Comparison of ENCODE assay signal across 8 cellular contexts in genomic region chr22:20523118-20523983, GRCh38. TPM values are rescaled to one million over a fixed set of nuclear protein-coding genes. Genes with fewer than 3 reads are reported as not detected.
A peak's percentile ranks its signal among the peaks of the same experiment; 100 is the strongest.
DNase-seq lines count a peak whose midpoint lies in the region; ATAC-seq, FAIRE-seq and TF ChIP-seq lines count a peak whose summit lies in the region.

No MANE protein-coding gene starts in this region.

- no peak for TF ChIP-seq EP300 in A549 (IDR thresholded peaks at IDR 0.05)

- H3K4me1 Mint-ChIP-seq in activated T-helper 17 cell treated with anti-CD3 and anti-CD28 coated beads, Interleukin-2, amount 50 U/mL, for 72 hours, result peaks cover 55% of the 10 kb centered on the region
- peaks cover 70 to 78% of the 10 kb centered on the region in 2 donors for H3K4me1 Mint-ChIP-seq in immature natural killer cell

- no peak overlapping the region for H3K4me3 ChIP-seq in A549

- no peak for TF ChIP-seq CTCF in A549 (IDR thresholded peaks at IDR 0.05)

- no peak for FAIRE-seq in A549 (lab: Jason Lieb, UNC)

- H3K36me3 Mint-ChIP-seq in activated T-helper 17 cell treated with anti-CD3 and anti-CD28 coated beads, Interleukin-2, amount 50 U/mL, for 72 hours (ENCODE audit: low read depth), result peaks cover 84% of the 10 kb centered on the region
- H3K36me3 Mint-ChIP-seq in immature natural killer cell, result peaks cover 5 to 24% (median 8%) of the 10 kb centered on the region in 3 donors

- no peaks in the 10 kb centered on the region for H3K9me3 Mint-ChIP-seq in activated T-helper 17 cell treated with anti-CD3 and anti-CD28 coated beads, Interleukin-2, amount 50 U/mL, for 72 hours
- no peaks in the 10 kb centered on the region for H3K9me3 Mint-ChIP-seq in immature natural killer cell

- H3K27ac Mint-ChIP-seq in activated T-helper 17 cell treated with anti-CD3 and anti-CD28 coated beads, Interleukin-2, amount 50 U/mL, for 72 hours, result peak overlapping the region; percentile 57
- H3K27ac Mint-ChIP-seq in immature natural killer cell, result peak overlapping the region; percentile 61 to 92 (median 86)

- peaks cover 62% of the 10 kb centered on the region for H3K4me1 ChIP-seq in A549

- no peak for DNase-seq in A549 (ENCODE audit: low read depth in 1 of 2, low spot score in 1 of 2)
- peak; percentile 55 for DNase-seq in HT1080 (ENCODE audit: low read depth)
- DNase-seq in immature natural killer cell, result no peak
- DNase-seq in SHP77 treated with DMSO at 0.1 percent for 48 hours (lab: John Stamatoyannopoulos, UW), result no peak
- DNase-seq in NCI-H1048 (lab: John Stamatoyannopoulos, UW), result no peak

- no peak for TF ChIP-seq RAD21 in A549 (conservative IDR thresholded peaks at IDR 0.05 in 1 of 2, IDR thresholded peaks at IDR 0.05 in 1 of 2)

- ATAC-seq in A549, result peak in 1 of 2 experiments; percentile 28; a peak in 2 of 6 replicates
- ATAC-seq in activated T-helper 17 cell treated with anti-CD3 and anti-CD28 coated beads, Interleukin-2, amount 50 U/mL, for 72 hours (replicated peaks), result peak; percentile 45
- no peak for ATAC-seq in GM19455 (IDR thresholded peaks at IDR 0.05; ENCODE audit: unreplicated experiment)
- ATAC-seq in GM19397 (IDR thresholded peaks at IDR 0.05; ENCODE audit: unreplicated experiment), result no peak

- peak overlapping the region; percentile 51 for H3K4me2 ChIP-seq in A549

- no peaks in the 10 kb centered on the region for H3K27me3 Mint-ChIP-seq in activated T-helper 17 cell treated with anti-CD3 and anti-CD28 coated beads, Interleukin-2, amount 50 U/mL, for 72 hours
- peaks cover 0 to 2% (median 1%) of the 10 kb centered on the region in 3 donors for H3K27me3 Mint-ChIP-seq in immature natural killer cell (ENCODE audit: low read depth in 3 of 3)

- no peak for TF ChIP-seq POLR2A in A549 (IDR thresholded peaks at IDR 0.05; ENCODE audit: low read length)

- H3K4me3 Mint-ChIP-seq in activated T-helper 17 cell treated with anti-CD3 and anti-CD28 coated beads, Interleukin-2, amount 50 U/mL, for 72 hours, result peak overlapping the region; percentile 59
- H3K4me3 Mint-ChIP-seq in immature natural killer cell, result peak overlapping the region in 4 of 5 donors; percentile 31 to 49 (median 34)

- H3K9me3 ChIP-seq in A549, result no peaks in the 10 kb centered on the region

- CTCF ChIA-PET in A549 (lab: Yijun Ruan, JAX), result interaction anchor here (1.2 to 2.3 kb wide), 3 partner anchors 10 to 41 kb away, joined by 3 to 9 read pairs (median 3); no protein-coding TSS in a partner anchor

- peak overlapping the region; percentile 57 to 78 for H3K27ac ChIP-seq in A549

- WGBS in A549 (ENCODE audit: missing lambda C conversion rate), result 52% methylated on average over 7 of the region's 7 CpGs

- POLR2A ChIA-PET in A549 (lab: Yijun Ruan, JAX), result interaction anchor here (1.1 kb wide), 1 partner anchor 9 kb away, joined by 3 read pairs; no protein-coding TSS in a partner anchor

TF ChIP-seq in A549, 52 proteins besides CTCF, POLR2A, EP300 and RAD21:
- TF ChIP-seq ZFP36 (IDR thresholded peaks at IDR 0.05; ENCODE audit: borderline replicate concordance, partially characterized antibody) (no peak), HES2 (IDR thresholded peaks at IDR 0.05) (no peak), TFCP2L1 (CRISPR knock-in tag; IDR thresholded peaks at IDR 0.05) (no peak), NFE2L2 (conservative IDR thresholded peaks at IDR 0.05; ENCODE audit: low read length) (no peak), MAX (IDR thresholded peaks at IDR 0.05) (no peak), RFX5 (IDR thresholded peaks at IDR 0.05) (no peak), HOXA7 (CRISPR knock-in tag; IDR thresholded peaks at IDR 0.05) (no peak), EHMT2 (IDR thresholded peaks at IDR 0.05; ENCODE audit: low read depth) (no peak), REST (IDR thresholded peaks at IDR 0.05) (no peak), GATA3 (IDR thresholded peaks at IDR 0.05; ENCODE audit: borderline replicate concordance) (no peak), KDM1A (IDR thresholded peaks at IDR 0.05; ENCODE audit: low read depth) (no peak), ZC3H11A (IDR thresholded peaks at IDR 0.05) (no peak), SMC3 (IDR thresholded peaks at IDR 0.05) (no peak), RCOR1 (IDR thresholded peaks at IDR 0.05; ENCODE audit: low read depth, low read length) (no peak), CHD4 (IDR thresholded peaks at IDR 0.05; ENCODE audit: borderline replicate concordance) (no peak), POLR2AphosphoS2 (conservative IDR thresholded peaks at IDR 0.05; ENCODE audit: low read length) (no peak), CHD2 (IDR thresholded peaks at IDR 0.05; ENCODE audit: low read length, partially characterized antibody) (no peak), FOSL2 (IDR thresholded peaks at IDR 0.05) (no peak), FOSL2 (CRISPR knock-in tag; IDR thresholded peaks at IDR 0.05) (no peak), HOXB5 (CRISPR knock-in tag; IDR thresholded peaks at IDR 0.05) (no peak), USF2 (IDR thresholded peaks at IDR 0.05) (no peak)
TF ChIP-seq in A549: peak in this region for 0.

RNA-seq across cellular contexts. Expression of gene MED15, which starts 15.9 kb away (rescaled TPM):
- polyA plus RNA-seq in A549 (2011; rRNA removed), result 10.7 and 11.3 TPM in 2 replicates
- 30.4 and 35.0 TPM in 2 replicates for polyA plus RNA-seq in A549 (2012; cell fraction: cytosol; rRNA removed)
- 151 and 195 TPM in 2 replicates for polyA plus RNA-seq in A549 (2012; cell fraction: nucleus; rRNA removed)
- polyA plus RNA-seq in A549 (2017; fragmentation: RNase III; extraction: RNeasy Plus Mini Kit Qiagen cat#74134 plus additional on column Dnase treatment), result 29.7 to 32.6 TPM (median 30.5 TPM) in 3 replicates
- polyA minus RNA-seq in A549 (2011; rRNA and poly(A)+ RNA removed), result 26.3 and 29.6 TPM in 2 replicates
- total RNA-seq in HT1080 (2014; rRNA removed; shearing (Covaris generic)), result 43.2 and 59.4 TPM in 2 replicates
- polyA plus RNA-seq in HT1080 (2015; cell fraction: cytosol; rRNA removed), result 94.1 and 100 TPM in 2 replicates
- polyA plus RNA-seq in HT1080 (2015; cell fraction: nucleus; rRNA removed), result 155 and 172 TPM in 2 replicates
- total RNA-seq in activated T-helper 17 cell treated with anti-CD3 and anti-CD28 coated beads, Interleukin-2, amount 50 U/mL, for 72 hours, result 100 to 1,000 TPM; 115 to 118 TPM
- polyA plus RNA-seq in immature natural killer cell, result 10 to 100 TPM; 12.1 to 91.3 (median 23.0) TPM

RNA-seq across cellular contexts. Expression of gene KLHL22, which starts 27.8 kb away (rescaled TPM):
- 11.7 and 13.9 TPM in 2 replicates for polyA plus RNA-seq in A549 (2011; rRNA removed)
- polyA plus RNA-seq in A549 (2012; cell fraction: cytosol; rRNA removed), result 11.7 and 16.0 TPM in 2 replicates
- 30.3 and 36.6 TPM in 2 replicates for polyA plus RNA-seq in A549 (2012; cell fraction: nucleus; rRNA removed)
- polyA plus RNA-seq in A549 (2017; fragmentation: RNase III; extraction: RNeasy Plus Mini Kit Qiagen cat#74134 plus additional on column Dnase treatment), result 10.5 to 12.1 TPM (median 11.7 TPM) in 3 replicates
- 18.8 and 20.2 TPM in 2 replicates for polyA minus RNA-seq in A549 (2011; rRNA and poly(A)+ RNA removed)
- total RNA-seq in HT1080 (2014; rRNA removed; shearing (Covaris generic)), result 5.7 and 7.9 TPM in 2 replicates
- polyA plus RNA-seq in HT1080 (2015; cell fraction: cytosol; rRNA removed), result 4.6 and 6.9 TPM in 2 replicates
- 16.1 and 18.6 TPM in 2 replicates for polyA plus RNA-seq in HT1080 (2015; cell fraction: nucleus; rRNA removed)
- total RNA-seq in activated T-helper 17 cell treated with anti-CD3 and anti-CD28 coated beads, Interleukin-2, amount 50 U/mL, for 72 hours, result 10 to 100 TPM; 19.3 to 22.4 TPM
- polyA plus RNA-seq in immature natural killer cell, result 10 to 100 TPM; 12.8 to 26.3 (median 26.1) TPM
